ENCODE assay signal across 19 cellular contexts in the genomic region with DNA sequence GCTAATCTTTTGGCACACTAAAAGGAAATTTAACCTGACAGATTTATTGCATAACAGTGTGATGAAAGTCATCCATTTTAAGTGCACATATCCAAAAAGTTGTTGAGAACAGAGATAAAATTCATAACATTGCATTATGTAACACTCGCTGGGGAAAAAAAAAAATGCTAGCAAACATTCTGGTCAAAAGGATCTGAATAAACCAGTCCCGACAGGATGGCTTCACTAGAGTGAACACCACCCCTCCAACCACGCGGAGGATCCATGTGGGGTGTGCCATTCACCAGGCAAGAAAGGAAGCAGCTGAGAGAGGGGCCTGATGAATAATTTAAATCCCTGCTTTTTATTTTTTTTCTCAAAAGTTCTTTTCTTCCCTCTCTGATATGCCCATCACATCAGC.
"Had no signal": no experiment of that assay in that cellular context is flagged by ENCODE, and none has a peak within 500 bp of the region (broad histone marks: within the 10 kb centered on the region; RNA-seq: fewer than 3 reads in every experiment).

No MANE protein-coding gene starts in this region.

- H3K27ac ChIP-seq: dorsolateral prefrontal cortex, gastroesophageal sphincter, left lung, parathyroid adenoma, prostate gland, suprapubic skin, thyroid gland had no signal

- H3K36me3 ChIP-seq: gastroesophageal sphincter, left lung, prostate gland, suprapubic skin, thyroid gland had no signal

- H3K4me3 ChIP-seq: dorsolateral prefrontal cortex, gastroesophageal sphincter, left lung, lung, prostate gland, suprapubic skin, thyroid gland had no signal

- H3K9ac ChIP-seq: parathyroid adenoma had no signal

- DNase-seq: cortex of kidney; dorsolateral prefrontal cortex; effector CD8-positive, alpha-beta T cell; foreskin fibroblast; immature natural killer cell; left lung; mesenchymal stem cell; midbrain; stimulated activated CD4-positive, alpha-beta T cell treated with anti-CD3 and anti-CD28 coated beads, Interleukin-4, amount 100 ng/mL, for 1 hour; stimulated activated CD8-positive, alpha-beta memory T cell treated with anti-CD3 and anti-CD28 coated beads, Interleukin-4, amount 100 ng/mL, for 48 hours; stimulated activated naive CD8-positive, alpha-beta T cell treated with anti-CD3 and anti-CD28 coated beads, Interleukin-15, Interleukin-2, amounts not matched to agents 100 U/mL and 50 U/mL, for 24 hours; thyroid gland had no signal

- H3K27me3 ChIP-seq: gastroesophageal sphincter, left lung, suprapubic skin, thyroid gland had no signal

- H3K9me3 ChIP-seq: gastroesophageal sphincter, left lung, prostate gland, suprapubic skin, thyroid gland had no signal

- H2AFZ ChIP-seq: parathyroid adenoma had no signal

- H3K4me1 ChIP-seq: gastroesophageal sphincter, left lung, parathyroid adenoma, prostate gland, thyroid gland had no signal

- ATAC-seq: gastroesophageal sphincter; left lung; natural killer cell treated with Interleukin-12 subunit alpha and Interleukin-12 subunit beta and Interleukin-15 and Interleukin-18, amount 100 ng/mL, for 72 hours; stimulated activated effector memory CD8-positive, alpha-beta T cell treated with anti-CD3 and anti-CD28 coated beads, Interleukin-12 subunit alpha, Interleukin-12 subunit beta, amount 100 ng/mL, for 72 hours; stimulated activated naive CD8-positive, alpha-beta T cell treated with anti-CD3 and anti-CD28 coated beads, Interleukin-15, Interleukin-2, amounts not matched to agents 100 U/mL and 50 U/mL, for 24 hours had no signal
